Comparison of ENCODE assay signal across 8 cellular contexts in the genomic region with DNA sequence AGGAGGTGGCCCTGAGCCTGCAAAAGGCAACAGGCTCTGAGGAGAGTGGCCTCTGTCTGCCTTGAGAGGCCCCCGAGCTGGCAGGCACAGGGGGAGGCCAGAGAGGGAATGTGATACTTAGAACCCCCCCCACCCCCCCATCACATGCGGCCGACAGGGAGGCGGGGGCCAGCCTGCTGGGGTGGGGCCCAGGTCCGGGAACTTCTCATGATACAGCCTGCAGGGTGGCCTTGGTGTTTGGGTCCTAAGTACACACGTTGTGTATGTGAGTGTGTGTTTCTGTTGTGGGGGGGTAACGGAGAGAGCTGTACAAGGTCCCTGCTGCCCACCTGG. TPM values are rescaled to one million over a fixed set of nuclear protein-coding genes. Genes with fewer than 3 reads are reported as not detected.
A peak's percentile ranks its signal among the peaks of the same experiment; 100 is the strongest.
DNase-seq lines count a peak whose midpoint lies in the region; ATAC-seq and TF ChIP-seq lines count a peak whose summit lies in the region.

No MANE protein-coding gene starts in this region.

- H3K27ac ChIP-seq in vagina, result peak overlapping the region; percentile 65

- H3K27ac Mint-ChIP-seq in activated naive CD4-positive, alpha-beta T cell treated with anti-CD3 and anti-CD28 coated beads for 36 hours, result peak overlapping the region; percentile 96
- H3K27ac Mint-ChIP-seq in memory B cell, result peak overlapping the region; percentile 89

- H3K9me3 ChIP-seq in vagina, result no peaks in the 10 kb centered on the region

- H3K36me3 Mint-ChIP-seq in activated naive CD4-positive, alpha-beta T cell treated with anti-CD3 and anti-CD28 coated beads for 36 hours (ENCODE audit: low read depth), result peaks cover 17% of the 10 kb centered on the region
- H3K36me3 Mint-ChIP-seq in memory B cell, result no peaks in the 10 kb centered on the region

- peak overlapping the region; percentile 41 to 46 for H3K4me3 ChIP-seq in vagina

- H3K4me1 Mint-ChIP-seq in activated naive CD4-positive, alpha-beta T cell treated with anti-CD3 and anti-CD28 coated beads for 36 hours (ENCODE audit: low read depth), result peaks cover 53% of the 10 kb centered on the region
- peaks cover 60% of the 10 kb centered on the region for H3K4me1 Mint-ChIP-seq in memory B cell

- no peaks in the 10 kb centered on the region for H3K27me3 Mint-ChIP-seq in activated naive CD4-positive, alpha-beta T cell treated with anti-CD3 and anti-CD28 coated beads for 36 hours (ENCODE audit: low read depth)
- no peaks in the 10 kb centered on the region for H3K27me3 Mint-ChIP-seq in memory B cell

- CTCF ChIA-PET in activated naive CD4-positive, alpha-beta T cell treated with anti-CD3 and anti-CD28 coated beads for 36 hours (lab: Charles Lee), result interaction anchor here (1.1 to 1.8 kb wide), 3 partner anchors 49 to 101 kb away, joined by 3 to 9 read pairs (median 7); no protein-coding TSS in a partner anchor

- peak; percentile 5 for ATAC-seq in memory B cell (ENCODE audit: low read depth)

- H3K9me3 Mint-ChIP-seq in activated naive CD4-positive, alpha-beta T cell treated with anti-CD3 and anti-CD28 coated beads for 36 hours, result no peaks in the 10 kb centered on the region
- H3K9me3 Mint-ChIP-seq in memory B cell, result no peaks in the 10 kb centered on the region

- intact Hi-C loops in activated naive CD4-positive, alpha-beta T cell treated with anti-CD3 and anti-CD28 coated beads for 36 hours (cut with micrococcal nuclease), result loop anchor here (1.0 to 2.0 kb wide), 6 partner anchors 14 to 47 kb away; partner anchors contain the start of gene ADD1
- intact Hi-C loops in vagina (cut with DNase I), result no loop called here

- no peaks in the 10 kb centered on the region for H3K27me3 ChIP-seq in vagina

- no peak for TF ChIP-seq POLR2A in vagina (IDR thresholded peaks at IDR 0.05)

- no peaks in the 10 kb centered on the region for H3K36me3 ChIP-seq in vagina

- H3K4me3 Mint-ChIP-seq in activated naive CD4-positive, alpha-beta T cell treated with anti-CD3 and anti-CD28 coated beads for 36 hours, result peak overlapping the region; percentile 93
- H3K4me3 Mint-ChIP-seq in memory B cell, result peak overlapping the region; percentile 93

- DNase-seq in stimulated activated CD4-positive, alpha-beta T cell treated with anti-CD3 and anti-CD28 coated beads, Interleukin-15, amount 100 ng/mL, for 24 hours, result peak; percentile 46
- DNase-seq in stimulated activated CD4-positive, alpha-beta T cell treated with anti-CD3 and anti-CD28 coated beads, Interleukin-2, amount 100 ng/mL, for 48 hours, result no peak
- DNase-seq in activated naive CD4-positive, alpha-beta T cell treated with anti-CD3 and anti-CD28 coated beads for 36 hours, result no peak
- DNase-seq in memory B cell (ENCODE audit: low spot score in 2 of 2) (no peak), vagina (ENCODE audit: extremely low spot score in 2 of 2) (no peak), NK-92 (lab: John Stamatoyannopoulos, UW; ENCODE audit: unreplicated experiment) (no peak), NCI-H69 (lab: John Stamatoyannopoulos, UW) (no peak), NCI-H1417 treated with DMSO at 0.1 percent for 48 hours (lab: John Stamatoyannopoulos, UW) (no peak)

- TF ChIP-seq CTCF in vagina (IDR thresholded peaks at IDR 0.05), result no peak

- peaks cover 59% of the 10 kb centered on the region for H3K4me1 ChIP-seq in vagina

RNA-seq across cellular contexts. Expression of gene SH3BP2, which starts 19.7 kb away (rescaled TPM):
- 10 to 100 TPM; 45.7 to 47.4 TPM for total RNA-seq in activated naive CD4-positive, alpha-beta T cell treated with anti-CD3 and anti-CD28 coated beads for 36 hours
- 102 TPM for total RNA-seq in vagina

RNA-seq across cellular contexts. Expression of gene ADD1, which starts 31.1 kb away (rescaled TPM):
- 100 to 1,000 TPM; 165 TPM for total RNA-seq in activated naive CD4-positive, alpha-beta T cell treated with anti-CD3 and anti-CD28 coated beads for 36 hours
- total RNA-seq in vagina, result 228 TPM

RNA-seq across cellular contexts. Expression of gene TNIP2, which starts 56.4 kb away (rescaled TPM):
- 10 to 100 TPM; 54.2 to 55.0 TPM for total RNA-seq in activated naive CD4-positive, alpha-beta T cell treated with anti-CD3 and anti-CD28 coated beads for 36 hours
- 57.0 TPM for total RNA-seq in vagina
